1 cellular context compared by ENCODE assay signal in genomic region chr5:154842689-154843530, GRCh38.
TF ChIP-seq lines count a peak whose summit lies in the region.

No MANE protein-coding gene starts in this region.

TF ChIP-seq in HepG2, 621 proteins besides CTCF, POLR2A, EP300 and RAD21 (continued from another document and continues in another):
- no peak for TF ChIP-seq SP2 (CRISPR knock-in tag; IDR thresholded peaks at IDR 0.05)
- no peak for TF ChIP-seq NFYB (CRISPR knock-in tag; IDR thresholded peaks at IDR 0.05)
- TF ChIP-seq ZFP91 (CRISPR knock-in tag; IDR thresholded peaks at IDR 0.05; ENCODE audit: borderline replicate concordance) = no peak
- peak; percentile 88; the same call in 1 of the 2 replicates for TF ChIP-seq NFIC (IDR thresholded peaks at IDR 0.05; ENCODE audit: low read length)
- no peak for TF ChIP-seq HNRNPLL (IDR thresholded peaks at IDR 0.05; ENCODE audit: low read depth, low read length, poor library complexity, severe bottlenecking)
- no peak for TF ChIP-seq AGO1 (IDR thresholded peaks at IDR 0.05; ENCODE audit: low read depth, low read length, poor library complexity, severe bottlenecking)
- TF ChIP-seq MAZ (IDR thresholded peaks at IDR 0.05; ENCODE audit: borderline replicate concordance, low read depth, low read length) = no peak
- peak; percentile 69 for TF ChIP-seq MAZ (CRISPR knock-in tag; IDR thresholded peaks at IDR 0.05; ENCODE audit: low read depth)
- peak; percentile 86 for TF ChIP-seq THRA (CRISPR knock-in tag; IDR thresholded peaks at IDR 0.05; ENCODE audit: borderline replicate concordance)
- TF ChIP-seq KDM6A (CRISPR knock-in tag; IDR thresholded peaks at IDR 0.05; ENCODE audit: low read depth) = peak; percentile 89
- peak; percentile 75; the same call in 1 of the 2 replicates for TF ChIP-seq TCF7L2 (IDR thresholded peaks at IDR 0.05; ENCODE audit: low read depth, low read length)
- no peak for TF ChIP-seq ZNF850 (CRISPR knock-in tag; conservative IDR thresholded peaks at IDR 0.05)
- no peak for TF ChIP-seq ZFAT (CRISPR knock-in tag; conservative IDR thresholded peaks at IDR 0.05)
- no peak for TF ChIP-seq ZNF275 (CRISPR knock-in tag; IDR thresholded peaks at IDR 0.05; ENCODE audit: borderline replicate concordance)
- no peak for TF ChIP-seq HES4 (CRISPR knock-in tag; IDR thresholded peaks at IDR 0.05; ENCODE audit: borderline replicate concordance)
- TF ChIP-seq FIP1L1 (IDR thresholded peaks at IDR 0.05; ENCODE audit: borderline replicate concordance, insufficient read depth, low read depth, low read length) = no peak
- no peak for TF ChIP-seq PHF8 (CRISPR knock-in tag; IDR thresholded peaks at IDR 0.05)
- TF ChIP-seq NFKB2 (CRISPR knock-in tag; IDR thresholded peaks at IDR 0.05; ENCODE audit: borderline replicate concordance) = no peak
- TF ChIP-seq DZIP1 (CRISPR knock-in tag; IDR thresholded peaks at IDR 0.05) = no peak
- no peak for TF ChIP-seq CBX5 (CRISPR knock-in tag; IDR thresholded peaks at IDR 0.05; ENCODE audit: borderline replicate concordance)
- no peak for TF ChIP-seq MED8 (CRISPR knock-in tag; IDR thresholded peaks at IDR 0.05; ENCODE audit: insufficient replicate concordance)
- TF ChIP-seq BRD4 (CRISPR knock-in tag; IDR thresholded peaks at IDR 0.05) = peak; percentile 41; the same call in 1 of the 2 replicates
- no peak for TF ChIP-seq ZNF33A (CRISPR knock-in tag; IDR thresholded peaks at IDR 0.05; ENCODE audit: borderline replicate concordance)
- TF ChIP-seq DR1 (CRISPR knock-in tag; IDR thresholded peaks at IDR 0.05) = no peak
- peak; percentile 58 for TF ChIP-seq HNF1A (IDR thresholded peaks at IDR 0.05; ENCODE audit: low read depth)
- TF ChIP-seq HNF1A (CRISPR knock-in tag; IDR thresholded peaks at IDR 0.05; ENCODE audit: borderline replicate concordance) = peak; percentile 45; the same call in 1 of the 2 replicates
- no peak for TF ChIP-seq ZNF12 (CRISPR knock-in tag; IDR thresholded peaks at IDR 0.05)
- peak; percentile 84 for TF ChIP-seq PHF5A (CRISPR knock-in tag; IDR thresholded peaks at IDR 0.05; ENCODE audit: low read depth, unreplicated experiment)
- peak; percentile 89 for TF ChIP-seq IKZF5 (CRISPR knock-in tag; IDR thresholded peaks at IDR 0.05)
- TF ChIP-seq SNAPC4 (CRISPR knock-in tag; IDR thresholded peaks at IDR 0.05) = no peak
- TF ChIP-seq U2AF2 (IDR thresholded peaks at IDR 0.05; ENCODE audit: low read depth, low read length) = no peak
- peak; percentile 92 for TF ChIP-seq HMG20A (CRISPR knock-in tag; IDR thresholded peaks at IDR 0.05; ENCODE audit: borderline replicate concordance)
- no peak; the same call in 1 of the 2 replicates for TF ChIP-seq SPEN (CRISPR knock-in tag; IDR thresholded peaks at IDR 0.05; ENCODE audit: low read depth)
- no peak for TF ChIP-seq ZNF142 (CRISPR knock-in tag; IDR thresholded peaks at IDR 0.05)
